ENCODE assay signal across 14 cellular contexts in the genomic region with DNA sequence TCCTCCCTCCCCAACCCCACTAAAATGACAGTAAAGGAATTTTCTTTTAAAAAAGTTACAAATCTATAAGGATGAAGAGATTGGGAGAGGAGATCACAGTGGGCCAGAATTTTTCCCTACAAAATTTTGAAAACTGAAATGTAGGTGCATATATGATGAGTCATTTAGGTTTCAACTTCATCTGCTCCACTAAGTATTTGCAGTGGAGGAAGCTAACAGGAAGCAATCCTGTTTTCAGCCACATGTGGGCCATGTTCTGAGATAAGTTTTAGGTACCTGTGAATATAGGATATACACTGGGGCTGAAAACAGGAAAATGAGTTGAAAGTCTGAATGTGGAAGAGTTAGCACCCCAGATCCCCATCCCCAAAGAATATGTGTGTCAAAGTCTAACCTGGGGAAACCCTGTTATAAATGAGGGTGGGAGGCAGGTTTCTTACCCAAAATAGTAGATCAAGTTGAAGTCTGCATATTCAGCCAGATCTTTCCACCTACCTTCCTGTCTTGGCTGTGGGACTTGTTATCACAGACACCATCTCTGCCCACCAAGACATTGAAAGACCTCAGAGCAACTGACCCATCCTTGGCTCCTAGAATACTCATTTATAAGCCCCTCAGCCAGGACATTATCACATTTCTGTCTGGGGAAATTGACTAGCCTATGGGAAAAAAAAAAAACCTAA.
DNase-seq lines count a peak whose midpoint lies in the region; ATAC-seq and TF ChIP-seq lines count a peak whose summit lies in the region.
"Had no signal": no experiment of that assay in that cellular context is flagged by ENCODE, and none has a peak within 500 bp of the region (broad histone marks: within the 10 kb centered on the region; RNA-seq: fewer than 3 reads in every experiment).

No MANE protein-coding gene starts in this region.

- no peak for DNase-seq in activated naive CD4-positive, alpha-beta T cell treated with anti-CD3 and anti-CD28 coated beads, Interleukin-2, amount 50 U/mL, for 72 hours (ENCODE audit: low spot score in 2 of 2)
- no peak for DNase-seq in activated naive CD4-positive, alpha-beta T cell treated with anti-CD3 and anti-CD28 coated beads, Interleukin-2, amount 50 U/mL, for 16 hours
- DNase-seq in M059J (ENCODE audit: low read depth) = peak; percentile 27
- DNase-seq in effector memory CD8-positive, alpha-beta T cell = no peak
- no peak for DNase-seq in stimulated activated naive CD8-positive, alpha-beta T cell treated with anti-CD3 and anti-CD28 coated beads, Interleukin-15, amount 100 ng/mL, for 72 hours
- DNase-seq in coronary artery (ENCODE audit: low spot score) = no peak
- DNase-seq in stimulated activated CD4-positive, alpha-beta T cell treated with anti-CD3 and anti-CD28 coated beads, Interleukin-4, amount 100 ng/mL, for 4 hours = no peak
- DNase-seq: activated CD4-positive, alpha-beta T cell treated with anti-CD3 and anti-CD28 coated beads for 1 hour; DMS79 treated with DMSO at 0.1 percent for 48 hours; NCI-H1436 treated with DMSO at 0.1 percent for 48 hours; ovary; stimulated activated CD8-positive, alpha-beta memory T cell treated with anti-CD3 and anti-CD28 coated beads, Interleukin-4, amount 100 ng/mL, for 48 hours had no signal

- H3K4me3 ChIP-seq in coronary artery = no peak overlapping the region
- H3K4me3 ChIP-seq: ovary, SK-N-MC had no signal

- TF ChIP-seq CTCF in coronary artery (IDR thresholded peaks at IDR 0.05) = no peak

- peak; percentile 75 to 81 for ATAC-seq in activated naive CD4-positive, alpha-beta T cell treated with anti-CD3 and anti-CD28 coated beads, Interleukin-2, amount 50 U/mL, for 72 hours
- ATAC-seq in effector memory CD8-positive, alpha-beta T cell (replicated peaks) = no peak
- peak; percentile 60 for ATAC-seq in stimulated activated naive CD8-positive, alpha-beta T cell treated with anti-CD3 and anti-CD28 coated beads, Interleukin-15, amount 100 ng/mL, for 72 hours
- ATAC-seq in HG02678 (IDR thresholded peaks at IDR 0.05; ENCODE audit: unreplicated experiment) = no peak

- H3K27ac Mint-ChIP-seq in activated naive CD4-positive, alpha-beta T cell treated with anti-CD3 and anti-CD28 coated beads, Interleukin-2, amount 50 U/mL, for 72 hours = peak overlapping the region; percentile 13 to 65
- peak overlapping the region; percentile 53 to 73 for H3K27ac Mint-ChIP-seq in effector memory CD8-positive, alpha-beta T cell
- H3K27ac Mint-ChIP-seq in stimulated activated naive CD8-positive, alpha-beta T cell treated with anti-CD3 and anti-CD28 coated beads, Interleukin-15, amount 100 ng/mL, for 72 hours = no peak overlapping the region

- H3K27ac ChIP-seq in coronary artery = no peak overlapping the region
- H3K27ac ChIP-seq: ovary, SK-N-MC had no signal

- no peak overlapping the region for H3K4me3 Mint-ChIP-seq in effector memory CD8-positive, alpha-beta T cell
- no peak overlapping the region for H3K4me3 Mint-ChIP-seq in stimulated activated naive CD8-positive, alpha-beta T cell treated with anti-CD3 and anti-CD28 coated beads, Interleukin-15, amount 100 ng/mL, for 72 hours

- no peaks in the 10 kb centered on the region for H3K27me3 Mint-ChIP-seq in effector memory CD8-positive, alpha-beta T cell
- H3K27me3 Mint-ChIP-seq in stimulated activated naive CD8-positive, alpha-beta T cell treated with anti-CD3 and anti-CD28 coated beads, Interleukin-15, amount 100 ng/mL, for 72 hours = no peaks in the 10 kb centered on the region

- no peaks in the 10 kb centered on the region for H3K9me3 Mint-ChIP-seq in activated naive CD4-positive, alpha-beta T cell treated with anti-CD3 and anti-CD28 coated beads, Interleukin-2, amount 50 U/mL, for 72 hours
- no peaks in the 10 kb centered on the region for H3K9me3 Mint-ChIP-seq in effector memory CD8-positive, alpha-beta T cell
- H3K9me3 Mint-ChIP-seq in stimulated activated naive CD8-positive, alpha-beta T cell treated with anti-CD3 and anti-CD28 coated beads, Interleukin-15, amount 100 ng/mL, for 72 hours = no peaks in the 10 kb centered on the region

- peaks cover 0 to 9% of the 10 kb centered on the region in 2 donors for H3K36me3 Mint-ChIP-seq in activated naive CD4-positive, alpha-beta T cell treated with anti-CD3 and anti-CD28 coated beads, Interleukin-2, amount 50 U/mL, for 72 hours
- H3K36me3 Mint-ChIP-seq in effector memory CD8-positive, alpha-beta T cell (ENCODE audit: insufficient read depth) = no peaks in the 10 kb centered on the region

- peaks cover 15 to 51% of the 10 kb centered on the region in 2 donors for H3K4me1 Mint-ChIP-seq in effector memory CD8-positive, alpha-beta T cell (ENCODE audit: low read depth in 2 of 2)
- H3K4me1 Mint-ChIP-seq in stimulated activated naive CD8-positive, alpha-beta T cell treated with anti-CD3 and anti-CD28 coated beads, Interleukin-15, amount 100 ng/mL, for 72 hours = peaks cover 54% of the 10 kb centered on the region

Comparison
In these comparisons a context has a peak if more than half of its experiments do, and no peak if none do; other contexts are left out.
1. ATAC-seq: peak in activated naive CD4-positive, alpha-beta T cell treated with anti-CD3 and anti-CD28 coated beads, Interleukin-2, amount 50 U/mL, for 72 hours (2 of 2) and stimulated activated naive CD8-positive, alpha-beta T cell treated with anti-CD3 and anti-CD28 coated beads, Interleukin-15, amount 100 ng/mL, for 72 hours (single experiment); none in effector memory CD8-positive, alpha-beta T cell (single experiment) and HG02678 (single experiment).
2. H3K27ac Mint-ChIP-seq: peak in activated naive CD4-positive, alpha-beta T cell treated with anti-CD3 and anti-CD28 coated beads, Interleukin-2, amount 50 U/mL, for 72 hours (2 of 2) and effector memory CD8-positive, alpha-beta T cell (2 of 2); none in stimulated activated naive CD8-positive, alpha-beta T cell treated with anti-CD3 and anti-CD28 coated beads, Interleukin-15, amount 100 ng/mL, for 72 hours (0 of 2).